Comparison of ENCODE assay signal across 28 cellular contexts in the genomic region with DNA sequence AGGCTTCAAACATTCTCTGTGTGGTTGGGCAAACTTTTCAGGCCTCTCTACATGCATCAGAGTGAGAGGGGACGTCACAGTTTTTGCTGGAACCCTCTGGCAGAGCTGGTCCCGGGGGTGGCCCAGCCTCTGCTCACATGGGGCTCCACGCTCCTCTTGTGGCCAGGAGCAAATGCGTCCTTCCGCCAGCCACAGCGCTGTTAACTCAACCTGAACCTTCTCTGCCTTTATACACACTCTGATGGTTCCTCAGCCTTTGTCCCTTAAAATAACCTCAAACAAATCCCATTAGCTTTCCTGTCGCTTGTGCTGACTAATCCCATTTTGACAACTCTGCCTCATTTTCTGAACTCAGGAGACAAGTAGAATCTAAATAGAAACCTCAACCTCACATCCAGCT. TPM values are rescaled to one million over a fixed set of nuclear protein-coding genes. Genes with fewer than 3 reads are reported as not detected.
DNase-seq lines count a peak whose midpoint lies in the region; ATAC-seq, FAIRE-seq and TF ChIP-seq lines count a peak whose summit lies in the region.
"Had no signal": no experiment of that assay in that cellular context is flagged by ENCODE, and none has a peak within 500 bp of the region (broad histone marks: within the 10 kb centered on the region; RNA-seq: fewer than 3 reads in every experiment).

No MANE protein-coding gene starts in this region.

- H2BK12ac ChIP-seq in neuronal stem cell (ENCODE audit: low read length): no peak overlapping the region

- ATAC-seq in HepG2 (peak; percentile 50), right lobe of liver (no peak)
- ATAC-seq: PC-3, Right ventricle myocardium inferior, SK-N-SH treated with all-trans-retinoic acid at 6 μM for 48 hours had no signal

- intact Hi-C loops in HepG2 (cut with micrococcal nuclease; ENCODE audit: unreplicated experiment) (no loop called here), right lobe of liver (cut with DNase I) (loop anchor here in 1 of 2 donors (10.0 kb wide), 1 partner anchor 127 kb away; no protein-coding TSS in a partner anchor), tibial artery (cut with DNase I; ENCODE audit: low total_unique reads) (no loop called here)

- H3K79me2 ChIP-seq in HepG2 (ENCODE audit: insufficient read depth, low read length): no peaks in the 10 kb centered on the region

- H3K23ac ChIP-seq in neuronal stem cell (ENCODE audit: low read depth, low read length, poor library complexity): no peak overlapping the region

- H3K4ac ChIP-seq in neuronal stem cell (ENCODE audit: low read length): no peak overlapping the region

- no peaks in the 10 kb centered on the region for H3K4me1 ChIP-seq in HepG2 (ENCODE audit: insufficient read depth, low read length)
- H3K4me1 ChIP-seq in right lobe of liver: peaks cover 0 to 7% (median 0%) of the 10 kb centered on the region in 4 donors
- H3K4me1 ChIP-seq in neuronal stem cell (ENCODE audit: control insufficient read depth in 2 of 2, insufficient read depth in 1 of 2, low read depth in 1 of 2, low read length in 2 of 2): peaks cover 0 to 3% of the 10 kb centered on the region in 2 donors
- H3K4me1 ChIP-seq in tibial artery: no peaks in the 10 kb centered on the region
- H3K4me1 ChIP-seq: HAP-1, SJCRH30 had no signal

- no peak overlapping the region for H2BK120ac ChIP-seq in neuronal stem cell (ENCODE audit: low read depth, low read length)

- no peak for FAIRE-seq in HepG2 (lab: Jason Lieb, UNC)
- FAIRE-seq: D721Med, GM18507, HTR-8/SVneo had no signal

- TF ChIP-seq EP300 in HepG2 (IDR thresholded peaks at IDR 0.05; ENCODE audit: low read depth in 2 of 2, low read length in 2 of 2) (no peak), HepG2 (CRISPR knock-in tag; IDR thresholded peaks at IDR 0.05; ENCODE audit: borderline replicate concordance) (no peak)

- peak overlapping the region; percentile 59 for H4K91ac ChIP-seq in neuronal stem cell (ENCODE audit: low read depth, low read length, poor library complexity)

- H2BK15ac ChIP-seq in neuronal stem cell (ENCODE audit: low read length): no peak overlapping the region

- H3K4me2 ChIP-seq in HepG2 (ENCODE audit: low read depth, low read length) (no peak overlapping the region), neuronal stem cell (ENCODE audit: insufficient read depth, low read length, poor library complexity, severe bottlenecking) (no peak overlapping the region)

- DNase-seq in HepG2 (ENCODE audit: low spot score) (no peak), right lobe of liver (no peak), WERI-Rb-1 (no peak), neuronal stem cell (ENCODE audit: low spot score) (no peak), putamen (ENCODE audit: low spot score) (no peak), tibial artery (no peak), AG08395 (ENCODE audit: low spot score) (no peak)
- DNase-seq: 8988T; ACHN; CD4-positive, alpha-beta T cell; GOT3; HFFc6; KG1; MM.1S; NCI-H1694 treated with DMSO at 0.1 percent for 48 hours; NCI-H2081; NCI-H2171; NCI-H345; NCI-H510A treated with DMSO at 0.1 percent for 48 hours; PC-3; SJCRH30 had no signal

- H3K27me3 ChIP-seq in HepG2 (ENCODE audit: control insufficient read depth in 1 of 2, insufficient read depth in 2 of 2, low read length in 2 of 2) (peaks cover 2 to 9% of the 10 kb centered on the region in 2 experiments; a peak in 4 of 5 replicates), right lobe of liver (no peaks in the 10 kb centered on the region), WERI-Rb-1 (ENCODE audit: insufficient read depth, low read depth, severe bottlenecking) (peaks cover 7% of the 10 kb centered on the region), neuronal stem cell (ENCODE audit: control insufficient read depth in 3 of 3, insufficient read depth in 3 of 3, low read depth in 1 of 3, low read length in 3 of 3) (no peaks in the 10 kb centered on the region), tibial artery (peaks cover 0 to 6% of the 10 kb centered on the region in 2 donors)
- H3K27me3 ChIP-seq: SJCRH30 had no signal

- TF ChIP-seq POLR2A in HepG2 (IDR thresholded peaks at IDR 0.05; ENCODE audit: insufficient read depth in 1 of 2, low read depth in 2 of 2, low read length in 2 of 2) (no peak), right lobe of liver (IDR thresholded peaks at IDR 0.05) (no peak)

- no peak overlapping the region for H4K8ac ChIP-seq in neuronal stem cell (ENCODE audit: low read depth, low read length)

- H3K4me3 ChIP-seq in HepG2 (replicated peaks in 1 of 3; ENCODE audit: insufficient read depth in 1 of 3, low read depth in 2 of 3, low read length in 3 of 3) (no peak overlapping the region), right lobe of liver (no peak overlapping the region), WERI-Rb-1 (ENCODE audit: low read depth, low read length) (no peak overlapping the region), neuronal stem cell (ENCODE audit: low read length in 2 of 2) (no peak overlapping the region), tibial artery (no peak overlapping the region)
- H3K4me3 ChIP-seq: HAP-1, SJCRH30 had no signal

- TF ChIP-seq RAD21 in HepG2 (CRISPR knock-in tag; IDR thresholded peaks at IDR 0.05): no peak

- H4K20me1 ChIP-seq in HepG2 (ENCODE audit: insufficient read depth, low read length): no peaks in the 10 kb centered on the region

- CTCF ChIA-PET in HepG2 (lab: Yijun Ruan, JAX; ENCODE audit: low intra/inter-chr PET ratio, low total read pairs): no interaction called here

- TF ChIP-seq CTCF in HepG2 (CRISPR knock-in tag; IDR thresholded peaks at IDR 0.05) (no peak), right lobe of liver (IDR thresholded peaks at IDR 0.05) (no peak), WERI-Rb-1 (IDR thresholded peaks at IDR 0.05; ENCODE audit: low read depth, low read length) (0 out of 2 replicates have a peak, but pooled peaks have one; percentile 11), tibial artery (IDR thresholded peaks at IDR 0.05) (no peak)

- H3K9ac ChIP-seq in HepG2 (ENCODE audit: insufficient read depth, low read depth, low read length) (no peak overlapping the region), neuronal stem cell (ENCODE audit: low read depth, low read length, poor library complexity) (no peak overlapping the region)

- in situ Hi-C loops in HepG2 (cut with HindIII; ENCODE audit: extremely low pct_ligation_motif_present, low pct_unique_long_range_greater_than_20kb): no loop called here

- no peak overlapping the region for H3K14ac ChIP-seq in neuronal stem cell (ENCODE audit: low read length)

- no TSS peak for BruUV-seq in HepG2 (replicated peaks; lab: Mats Ljungman, UMichigan)

- no peak overlapping the region for H3K27ac ChIP-seq in HepG2 (ENCODE audit: extremely low read length, insufficient read depth, low read length)
- no peak overlapping the region for H3K27ac ChIP-seq in right lobe of liver
- no peak overlapping the region for H3K27ac ChIP-seq in WERI-Rb-1
- no peak overlapping the region for H3K27ac ChIP-seq in neuronal stem cell (replicated peaks; ENCODE audit: low read length)
- no peak overlapping the region for H3K27ac ChIP-seq in tibial artery
- H3K27ac ChIP-seq: SJCRH30 had no signal

- no peak overlapping the region for H2AFZ ChIP-seq in HepG2 (ENCODE audit: low read length)
- no peak overlapping the region for H2AFZ ChIP-seq in neuronal stem cell (ENCODE audit: low read length)

- H2AK5ac ChIP-seq in neuronal stem cell (ENCODE audit: low read depth, low read length): no peak overlapping the region

- 31% methylated on average over 7 of the region's 7 CpGs for WGBS in HepG2 (ENCODE audit: low lambda C conversion rate)
- WGBS in right lobe of liver (ENCODE audit: insufficient coverage, low coverage, low lambda C conversion rate, missing lambda C conversion rate): 95% methylated on average over 2 of the region's 7 CpGs
- WGBS in neuronal stem cell (ENCODE audit: extremely low coverage in 2 of 2, insufficient read length in 2 of 2, insufficient replicate concordance in 1 of 2), 2 donors: no CpG with 5 or more reads among the region's 7 CpGs

- H3K9me3 ChIP-seq in HepG2 (ENCODE audit: low read length) (no peaks in the 10 kb centered on the region), right lobe of liver (no peaks in the 10 kb centered on the region), WERI-Rb-1 (ENCODE audit: severe bottlenecking) (no peaks in the 10 kb centered on the region), neuronal stem cell (replicated peaks in 1 of 2; ENCODE audit: control insufficient read depth in 2 of 2, insufficient read depth in 1 of 2, low read depth in 1 of 2, low read length in 2 of 2) (no peaks in the 10 kb centered on the region), tibial artery (no peaks in the 10 kb centered on the region)
- H3K9me3 ChIP-seq: HAP-1, SJCRH30 had no signal

- H3K18ac ChIP-seq in neuronal stem cell (ENCODE audit: low read length): no peak overlapping the region

- H2BK5ac ChIP-seq in neuronal stem cell (ENCODE audit: low read length): no peak overlapping the region

- no peaks in the 10 kb centered on the region for H3K36me3 ChIP-seq in HepG2 (replicated peaks in 1 of 2; ENCODE audit: control insufficient read depth in 1 of 2, insufficient read depth in 2 of 2, low read length in 2 of 2)
- H3K36me3 ChIP-seq in right lobe of liver: no peaks in the 10 kb centered on the region
- H3K36me3 ChIP-seq in WERI-Rb-1: no peaks in the 10 kb centered on the region
- H3K36me3 ChIP-seq in neuronal stem cell (replicated peaks in 1 of 2; ENCODE audit: control insufficient read depth in 2 of 2, insufficient read depth in 2 of 2, low read length in 2 of 2): no peaks in the 10 kb centered on the region
- H3K36me3 ChIP-seq in tibial artery: no peaks in the 10 kb centered on the region
- H3K36me3 ChIP-seq: HAP-1, SJCRH30 had no signal

- POLR2A ChIA-PET in HepG2 (lab: Yijun Ruan, JAX): no interaction called here

- no peaks in the 10 kb centered on the region for H3K79me1 ChIP-seq in neuronal stem cell (ENCODE audit: low read depth, low read length)

RNA-seq across cellular contexts. Expression of a gene that starts 39.4 kb away (rescaled TPM):
- total RNA-seq in HepG2 (2016; rRNA removed; fragmentation: Illumina TruSeq; extraction: Trizol) (not detected in 2 replicates), right lobe of liver (not detected)
- not detected in 2 replicates for total RNA-seq in HepG2 (2016; cell fraction: cytosol; rRNA removed; fragmentation: Illumina TruSeq; extraction: Trizol; ENCODE audit: low read depth)
- not detected in 2 replicates for total RNA-seq in HepG2 (2016; cell fraction: insoluble cytoplasmic fraction; rRNA removed; fragmentation: Illumina TruSeq; extraction: Trizol)
- total RNA-seq in HepG2 (2016; cell fraction: membrane; rRNA removed; fragmentation: Illumina TruSeq; extraction: Trizol): not detected in 2 replicates
- total RNA-seq in HepG2 (2016; cell fraction: nucleus; rRNA removed; fragmentation: Illumina TruSeq; extraction: Trizol): not detected in 2 replicates
- polyA plus RNA-seq in HepG2 (2011; rRNA removed): not detected in 2 replicates
- not detected in 2 replicates for polyA plus RNA-seq in HepG2 (2011; cell fraction: cytosol; rRNA removed)
- not detected in 2 replicates for polyA plus RNA-seq in HepG2 (2011; cell fraction: nucleus; rRNA removed)
- not detected in 2 replicates for polyA plus RNA-seq in HepG2 (2012)
- not detected in 2 replicates for polyA plus RNA-seq in HepG2 (2016; cell fraction: cytosol; fragmentation: Illumina TruSeq; extraction: Trizol; ENCODE audit: low read depth)
- polyA plus RNA-seq in HepG2 (2016; cell fraction: insoluble cytoplasmic fraction; fragmentation: Illumina TruSeq; extraction: Trizol; ENCODE audit: low read depth): not detected in 2 replicates
- not detected in 2 replicates for polyA plus RNA-seq in HepG2 (2016; cell fraction: membrane; fragmentation: Illumina TruSeq; extraction: Trizol; ENCODE audit: low read depth)
- not detected in 2 replicates for polyA plus RNA-seq in HepG2 (2016; cell fraction: nucleus; fragmentation: Illumina TruSeq; extraction: Trizol; ENCODE audit: insufficient read depth, low read depth)
- polyA minus RNA-seq in HepG2 (2011; rRNA and poly(A)+ RNA removed; ENCODE audit: low replicate concordance): not detected in 2 replicates
- not detected in 2 replicates for polyA minus RNA-seq in HepG2 (2011; cell fraction: cytosol; rRNA and poly(A)+ RNA removed)
- polyA minus RNA-seq in HepG2 (2011; cell fraction: nucleus; rRNA and poly(A)+ RNA removed): not detected in 2 replicates
- not detected for polyA plus RNA-seq in neuronal stem cell (2013, experiment 1 of 2)
- polyA plus RNA-seq in neuronal stem cell (2013, experiment 2 of 2): not detected
- total RNA-seq: CD4-positive, alpha-beta T cell; HFFc6; PC-3; Right ventricle myocardium inferior; SJCRH30 had no signal
- polyA plus RNA-seq: BJ had no signal

RNA-seq across cellular contexts. Expression of a gene that starts 45.5 kb away (rescaled TPM):
- total RNA-seq in HepG2 (2016; rRNA removed; fragmentation: Illumina TruSeq; extraction: Trizol) (not detected in 2 replicates), right lobe of liver (1 to 10 TPM in 1 of 6 experiments, under 1 TPM in 3, not detected in 2; 0.15 to 3.0 (median 0.30) TPM)
- not detected in 2 replicates for total RNA-seq in HepG2 (2016; cell fraction: cytosol; rRNA removed; fragmentation: Illumina TruSeq; extraction: Trizol; ENCODE audit: low read depth)
- not detected in 2 replicates for total RNA-seq in HepG2 (2016; cell fraction: insoluble cytoplasmic fraction; rRNA removed; fragmentation: Illumina TruSeq; extraction: Trizol)
- not detected in 2 replicates for total RNA-seq in HepG2 (2016; cell fraction: membrane; rRNA removed; fragmentation: Illumina TruSeq; extraction: Trizol)
- not detected in 2 replicates for total RNA-seq in HepG2 (2016; cell fraction: nucleus; rRNA removed; fragmentation: Illumina TruSeq; extraction: Trizol)
- polyA plus RNA-seq in HepG2 (2011; rRNA removed): not detected in 2 replicates
- polyA plus RNA-seq in HepG2 (2011; cell fraction: cytosol; rRNA removed): not detected in 2 replicates
- polyA plus RNA-seq in HepG2 (2011; cell fraction: nucleus; rRNA removed): not detected in 2 replicates
- not detected in 2 replicates for polyA plus RNA-seq in HepG2 (2012)
- polyA plus RNA-seq in HepG2 (2016; cell fraction: cytosol; fragmentation: Illumina TruSeq; extraction: Trizol; ENCODE audit: low read depth): not detected in 2 replicates
- not detected in 2 replicates for polyA plus RNA-seq in HepG2 (2016; cell fraction: insoluble cytoplasmic fraction; fragmentation: Illumina TruSeq; extraction: Trizol; ENCODE audit: low read depth)
- not detected in 2 replicates for polyA plus RNA-seq in HepG2 (2016; cell fraction: membrane; fragmentation: Illumina TruSeq; extraction: Trizol; ENCODE audit: low read depth)
- polyA plus RNA-seq in HepG2 (2016; cell fraction: nucleus; fragmentation: Illumina TruSeq; extraction: Trizol; ENCODE audit: insufficient read depth, low read depth): not detected in 2 replicates
- not detected in 2 replicates for polyA minus RNA-seq in HepG2 (2011; rRNA and poly(A)+ RNA removed; ENCODE audit: low replicate concordance)
- polyA minus RNA-seq in HepG2 (2011; cell fraction: cytosol; rRNA and poly(A)+ RNA removed): not detected in 2 replicates
- not detected in 2 replicates for polyA minus RNA-seq in HepG2 (2011; cell fraction: nucleus; rRNA and poly(A)+ RNA removed)
- polyA plus RNA-seq in neuronal stem cell (2013, experiment 1 of 2): 0.29 TPM
- 0.19 TPM for polyA plus RNA-seq in neuronal stem cell (2013, experiment 2 of 2)
- total RNA-seq: CD4-positive, alpha-beta T cell; PC-3; Right ventricle myocardium inferior; SJCRH30 had no signal
- polyA plus RNA-seq: BJ had no signal
